Comparison of ENCODE assay signal across 18 cellular contexts in genomic region chr12:34347367-34347766, GRCh38.
DNase-seq lines count a peak whose midpoint lies in the region; ATAC-seq and TF ChIP-seq lines count a peak whose summit lies in the region.
"Had no signal": no experiment of that assay in that cellular context is flagged by ENCODE, and none has a peak within 500 bp of the region (broad histone marks: within the 10 kb centered on the region; RNA-seq: fewer than 3 reads in every experiment).

No MANE protein-coding gene starts in this region.

- H3K4me3 ChIP-seq in GM23338 = no peak overlapping the region
- no peak overlapping the region for H3K4me3 ChIP-seq in right atrium auricular region
- H3K4me3 ChIP-seq: neural progenitor cell, tibial artery had no signal

- H3K27ac ChIP-seq in C4-2B (peak overlapping the region; percentile 60), GM23338 (ENCODE audit: low read depth) (no peak overlapping the region), right atrium auricular region (no peak overlapping the region)
- H3K27ac ChIP-seq: neural progenitor cell, tibial artery had no signal

- H3F3A ChIP-seq in GM23338 (replicated peaks; ENCODE audit: low read depth) = no peaks in the 10 kb centered on the region

- peaks cover 5% of the 10 kb centered on the region for H3K36me3 Mint-ChIP-seq in GM23338 (ENCODE audit: low read depth)
- H3K36me3 Mint-ChIP-seq: immature natural killer cell, neural progenitor cell had no signal

- H3K27me3 Mint-ChIP-seq in GM23338 (ENCODE audit: insufficient read depth, low read depth, poor library complexity) = no peaks in the 10 kb centered on the region
- H3K27me3 Mint-ChIP-seq: central memory CD8-positive, alpha-beta T cell; memory B cell; T-helper 17 cell had no signal

- H3K9me3 Mint-ChIP-seq in GM23338 = peaks cover 71% of the 10 kb centered on the region
- H3K9me3 Mint-ChIP-seq: central memory CD8-positive, alpha-beta T cell; memory B cell had no signal

- H3K27me3 ChIP-seq in GM23338 (ENCODE audit: insufficient read depth) = no peaks in the 10 kb centered on the region
- H3K27me3 ChIP-seq in right atrium auricular region = no peaks in the 10 kb centered on the region
- H3K27me3 ChIP-seq: neural progenitor cell had no signal

- no peak overlapping the region for H3K27ac Mint-ChIP-seq in GM23338
- H3K27ac Mint-ChIP-seq: immature natural killer cell, memory B cell, neural progenitor cell, T-helper 17 cell had no signal

- H3K4me1 ChIP-seq in GM23338 (ENCODE audit: insufficient read depth) (no peaks in the 10 kb centered on the region), right atrium auricular region (no peaks in the 10 kb centered on the region)
- H3K4me1 ChIP-seq: neural progenitor cell, tibial artery had no signal

- no peaks in the 10 kb centered on the region for H3K79me2 ChIP-seq in GM23338 (replicated peaks; ENCODE audit: insufficient read depth)

- H2AFZ ChIP-seq in GM23338 = no peak overlapping the region
- H2AFZ ChIP-seq: neural progenitor cell had no signal

- peak; percentile 28 for DNase-seq in GM23338 (ENCODE audit: low spot score)
- peak; percentile 59 for DNase-seq in NCI-H1105 treated with DMSO at 0.1 percent for 48 hours (lab: John Stamatoyannopoulos, UW)
- peak; percentile 50 to 62 for DNase-seq in SW 1271 (lab: John Stamatoyannopoulos, UW)
- DNase-seq in ecto neural progenitor cell (ENCODE audit: low spot score) = no peak
- no peak for DNase-seq in hippocampal formation (lab: John Stamatoyannopoulos, UW)
- DNase-seq in right atrium auricular region (ENCODE audit: low spot score) = no peak
- DNase-seq: activated CD4-positive, alpha-beta T cell treated with anti-CD3 and anti-CD28 coated beads, Interleukin-2, amount 50 U/mL, for 4 hours; immature natural killer cell; Kasumi-1; NCI-H2029 treated with DMSO at 0.1 percent for 48 hours; right cardiac atrium; stimulated activated CD4-positive, alpha-beta T cell treated with anti-CD3 and anti-CD28 coated beads, Interleukin-1b, Interleukin-23, amount 100 ng/mL, for 48 hours; T-helper 17 cell; tibial artery had no signal

- H3K36me3 ChIP-seq in GM23338 (ENCODE audit: insufficient read depth) (no peaks in the 10 kb centered on the region), right atrium auricular region (no peaks in the 10 kb centered on the region)
- H3K36me3 ChIP-seq: neural progenitor cell, tibial artery had no signal

- no peak overlapping the region for H3K4me3 Mint-ChIP-seq in GM23338
- H3K4me3 Mint-ChIP-seq: central memory CD8-positive, alpha-beta T cell; immature natural killer cell; memory B cell; neural progenitor cell; T-helper 17 cell had no signal

- TF ChIP-seq CTCF in C4-2B (conservative IDR thresholded peaks at IDR 0.05) = peak; percentile 91
- TF ChIP-seq CTCF in GM23338 (conservative IDR thresholded peaks at IDR 0.05; ENCODE audit: low read depth in 2 of 2) = peak in 1 of 2 experiments; percentile 24; a peak in 3 of 4 replicates
- no peak for TF ChIP-seq CTCF in right atrium auricular region (IDR thresholded peaks at IDR 0.05)

- H3K4me2 ChIP-seq in GM23338 = no peak overlapping the region
- H3K4me2 ChIP-seq: neural progenitor cell had no signal

- no peaks in the 10 kb centered on the region for H3K4me1 Mint-ChIP-seq in GM23338
- H3K4me1 Mint-ChIP-seq: central memory CD8-positive, alpha-beta T cell; immature natural killer cell; memory B cell; neural progenitor cell; T-helper 17 cell had no signal

- peaks cover 0 to 8% of the 10 kb centered on the region in 2 donors for H3K9me3 ChIP-seq in right atrium auricular region

- ATAC-seq in GM23338 = no peak
- ATAC-seq: right cardiac atrium, T-helper 17 cell had no signal

- no peaks in the 10 kb centered on the region for H4K20me1 ChIP-seq in GM23338 (replicated peaks; ENCODE audit: insufficient read depth)

- H3K9me2 ChIP-seq in GM23338 (ENCODE audit: insufficient read depth) = no peaks in the 10 kb centered on the region

TF ChIP-seq in GM23338, 12 proteins besides CTCF, POLR2A, EP300 and RAD21:
- TF ChIP-seq EZH2 (IDR thresholded peaks at IDR 0.05; ENCODE audit: low read depth, unreplicated experiment) = no peak
- TF ChIP-seq ZNF331 (CRISPR knock-in tag; IDR thresholded peaks at IDR 0.05; ENCODE audit: low read depth) = no peak
- TF ChIP-seq NANOG (IDR thresholded peaks at IDR 0.05; ENCODE audit: borderline replicate concordance) = no peak
- no peak for TF ChIP-seq ZNF114 (CRISPR knock-in tag; IDR thresholded peaks at IDR 0.05)
- no peak for TF ChIP-seq ETS1 (IDR thresholded peaks at IDR 0.05)
- TF ChIP-seq EZH2phosphoT487 (IDR thresholded peaks at IDR 0.05; ENCODE audit: unreplicated experiment) = no peak
- no peak for TF ChIP-seq CREB1 (CRISPR knock-in tag; IDR thresholded peaks at IDR 0.05; ENCODE audit: low read depth)
- no peak for TF ChIP-seq STAT1 (IDR thresholded peaks at IDR 0.05; ENCODE audit: unreplicated experiment)

Comparison
In these comparisons a context has a peak if more than half of its experiments do, and no peak if none do; other contexts are left out.
1. DNase-seq: peak in GM23338 (single experiment), NCI-H1105 treated with DMSO at 0.1 percent for 48 hours (single experiment) and SW 1271 (2 of 2); none in ecto neural progenitor cell (single experiment), hippocampal formation (0 of 2) and right atrium auricular region (single experiment).